ENCODE assay signal across 1 cellular context in genomic region chr5:123844873-123845272, GRCh38.
TF ChIP-seq lines count a peak whose summit lies in the region.

No MANE protein-coding gene starts in this region.

TF ChIP-seq in IMR-90, 13 proteins besides CTCF, POLR2A, EP300 and RAD21 (continued from another document):
- TF ChIP-seq MXI1 (IDR thresholded peaks at IDR 0.05; ENCODE audit: borderline replicate concordance, low read depth, low read length) (no peak), CEBPB (IDR thresholded peaks at IDR 0.05; ENCODE audit: low read depth, low read length) (no peak), MAZ (IDR thresholded peaks at IDR 0.05; ENCODE audit: borderline replicate concordance, low read depth, low read length) (no peak), BHLHE40 (IDR thresholded peaks at IDR 0.05; ENCODE audit: low read depth, low read length) (no peak), RCOR1 (IDR thresholded peaks at IDR 0.05; ENCODE audit: insufficient replicate concordance, low read length) (no peak), MAFK (IDR thresholded peaks at IDR 0.05; ENCODE audit: low read depth, low read length) (no peak), FOS (IDR thresholded peaks at IDR 0.05; ENCODE audit: low read depth, low read length) (no peak)
TF ChIP-seq in IMR-90: peak in this region for 0.
